Comparison of ENCODE assay signal across 8 cellular contexts in genomic region chr5:172806897-172807672, GRCh38. TPM values are rescaled to one million over a fixed set of nuclear protein-coding genes. Genes with fewer than 3 reads are reported as not detected.
DNase-seq lines count a peak whose midpoint lies in the region; ATAC-seq and TF ChIP-seq lines count a peak whose summit lies in the region.

No MANE protein-coding gene starts in this region.

- H3K4me3 ChIP-seq in fibroblast of lung (replicated peaks in 1 of 4; ENCODE audit: control extremely low read depth in 1 of 4, insufficient read depth in 1 of 4, low read depth in 3 of 4, low read length in 4 of 4) = peak overlapping the region in 1 of 4 experiments; percentile 7

- H3K4me3 Mint-ChIP-seq in activated T-cell treated with anti-CD3 and anti-CD28 coated beads, Interleukin-2, amount 50 U/mL, for 24 hours = peak overlapping the region; percentile 50
- peak overlapping the region; percentile 70 for H3K4me3 Mint-ChIP-seq in natural killer cell treated with Interleukin-12 subunit alpha and Interleukin-12 subunit beta and Interleukin-15 and Interleukin-18, amount 100 ng/mL, for 72 hours
- H3K4me3 Mint-ChIP-seq in stimulated activated naive CD8-positive, alpha-beta T cell treated with anti-CD3 and anti-CD28 coated beads, Interleukin-15, Interleukin-2, amounts not matched to agents 100 ng/mL and 50 ng/mL, for 24 hours = peak overlapping the region; percentile 56

- H3K27me3 ChIP-seq in fibroblast of lung (ENCODE audit: control insufficient read depth, insufficient read depth, low read length) = no peaks in the 10 kb centered on the region

- peak; percentile 99 for ATAC-seq in HG02759 (IDR thresholded peaks at IDR 0.05; ENCODE audit: unreplicated experiment)
- peak; percentile 100 for ATAC-seq in natural killer cell treated with Interleukin-12 subunit alpha and Interleukin-12 subunit beta and Interleukin-15 and Interleukin-18, amount 100 ng/mL, for 72 hours

- no peaks in the 10 kb centered on the region for H3K9me3 ChIP-seq in fibroblast of lung (ENCODE audit: control insufficient read depth, insufficient read depth, low read depth, low read length)

- DNase-seq in NOMO-1 treated with DMSO at 0.1 percent for 48 hours (lab: John Stamatoyannopoulos, UW; ENCODE audit: unreplicated experiment) = peak; percentile 88
- DNase-seq in activated T-cell treated with anti-CD3 and anti-CD28 coated beads, Interleukin-2, amount 50 U/mL, for 24 hours = peak; percentile 91
- DNase-seq in fibroblast of lung (ENCODE audit: low read depth in 2 of 2) = peak; percentile 89 to 90
- peak; percentile 86 for DNase-seq in natural killer cell treated with Interleukin-12 subunit alpha and Interleukin-12 subunit beta and Interleukin-15 and Interleukin-18, amount 100 ng/mL, for 72 hours (ENCODE audit: low spot score)
- DNase-seq in SW 1271 (lab: John Stamatoyannopoulos, UW) = no peak

- H2AFZ ChIP-seq in fibroblast of lung (ENCODE audit: low read length) = no peak overlapping the region

- H3K36me3 ChIP-seq in fibroblast of lung (ENCODE audit: control insufficient read depth, insufficient read depth, low read length) = no peaks in the 10 kb centered on the region

- H3K27ac ChIP-seq in fibroblast of lung (ENCODE audit: insufficient read depth, low read length) = peak overlapping the region; percentile 85

- peak; percentile 49 for TF ChIP-seq POLR2A in GM15510 (IDR thresholded peaks at IDR 0.05; ENCODE audit: borderline replicate concordance, extremely low read depth, insufficient read length)

- no peaks in the 10 kb centered on the region for H3K9me3 Mint-ChIP-seq in activated T-cell treated with anti-CD3 and anti-CD28 coated beads, Interleukin-2, amount 50 U/mL, for 24 hours
- H3K9me3 Mint-ChIP-seq in natural killer cell treated with Interleukin-12 subunit alpha and Interleukin-12 subunit beta and Interleukin-15 and Interleukin-18, amount 100 ng/mL, for 72 hours = no peaks in the 10 kb centered on the region
- H3K9me3 Mint-ChIP-seq in stimulated activated naive CD8-positive, alpha-beta T cell treated with anti-CD3 and anti-CD28 coated beads, Interleukin-15, Interleukin-2, amounts not matched to agents 100 ng/mL and 50 ng/mL, for 24 hours = no peaks in the 10 kb centered on the region

- peak overlapping the region; percentile 41 for H3K9ac ChIP-seq in fibroblast of lung (ENCODE audit: insufficient read depth, low read length)

- H3K4me1 Mint-ChIP-seq in activated T-cell treated with anti-CD3 and anti-CD28 coated beads, Interleukin-2, amount 50 U/mL, for 24 hours (ENCODE audit: low read depth) = peaks cover 20% of the 10 kb centered on the region
- H3K4me1 Mint-ChIP-seq in natural killer cell treated with Interleukin-12 subunit alpha and Interleukin-12 subunit beta and Interleukin-15 and Interleukin-18, amount 100 ng/mL, for 72 hours (ENCODE audit: low read depth in 2 of 2) = peaks cover 16 to 19% of the 10 kb centered on the region in 2 donors
- H3K4me1 Mint-ChIP-seq in stimulated activated naive CD8-positive, alpha-beta T cell treated with anti-CD3 and anti-CD28 coated beads, Interleukin-15, Interleukin-2, amounts not matched to agents 100 ng/mL and 50 ng/mL, for 24 hours (ENCODE audit: low read depth) = peaks cover 24% of the 10 kb centered on the region

- H3K27me3 Mint-ChIP-seq in activated T-cell treated with anti-CD3 and anti-CD28 coated beads, Interleukin-2, amount 50 U/mL, for 24 hours = no peaks in the 10 kb centered on the region
- no peaks in the 10 kb centered on the region for H3K27me3 Mint-ChIP-seq in natural killer cell treated with Interleukin-12 subunit alpha and Interleukin-12 subunit beta and Interleukin-15 and Interleukin-18, amount 100 ng/mL, for 72 hours
- no peaks in the 10 kb centered on the region for H3K27me3 Mint-ChIP-seq in stimulated activated naive CD8-positive, alpha-beta T cell treated with anti-CD3 and anti-CD28 coated beads, Interleukin-15, Interleukin-2, amounts not matched to agents 100 ng/mL and 50 ng/mL, for 24 hours

- no peaks in the 10 kb centered on the region for H3K36me3 Mint-ChIP-seq in activated T-cell treated with anti-CD3 and anti-CD28 coated beads, Interleukin-2, amount 50 U/mL, for 24 hours (ENCODE audit: low read depth)
- H3K36me3 Mint-ChIP-seq in natural killer cell treated with Interleukin-12 subunit alpha and Interleukin-12 subunit beta and Interleukin-15 and Interleukin-18, amount 100 ng/mL, for 72 hours = no peaks in the 10 kb centered on the region
- H3K36me3 Mint-ChIP-seq in stimulated activated naive CD8-positive, alpha-beta T cell treated with anti-CD3 and anti-CD28 coated beads, Interleukin-15, Interleukin-2, amounts not matched to agents 100 ng/mL and 50 ng/mL, for 24 hours (ENCODE audit: low read depth) = no peaks in the 10 kb centered on the region

- H3K79me2 ChIP-seq in fibroblast of lung (ENCODE audit: control insufficient read depth, insufficient read depth, low read length) = no peaks in the 10 kb centered on the region

- peak overlapping the region; percentile 66 for H3K4me2 ChIP-seq in fibroblast of lung (ENCODE audit: extremely low read depth, insufficient read depth, low read length)

- peaks cover 12% of the 10 kb centered on the region for H3K4me1 ChIP-seq in fibroblast of lung (ENCODE audit: control insufficient read depth, extremely low read depth, insufficient read depth, low read length)

- H4K20me1 ChIP-seq in fibroblast of lung (ENCODE audit: control insufficient read depth, extremely low read depth, insufficient read depth, low read length) = no peaks in the 10 kb centered on the region

- no peak for TF ChIP-seq CTCF in fibroblast of lung (conservative IDR thresholded peaks at IDR 0.05 in 1 of 2, IDR thresholded peaks at IDR 0.05 in 1 of 2; ENCODE audit: low read depth in 1 of 2, low read length in 2 of 2)

- peak overlapping the region; percentile 96 for H3K27ac Mint-ChIP-seq in activated T-cell treated with anti-CD3 and anti-CD28 coated beads, Interleukin-2, amount 50 U/mL, for 24 hours
- peak overlapping the region; percentile 83 to 96 for H3K27ac Mint-ChIP-seq in natural killer cell treated with Interleukin-12 subunit alpha and Interleukin-12 subunit beta and Interleukin-15 and Interleukin-18, amount 100 ng/mL, for 72 hours
- peak overlapping the region; percentile 89 for H3K27ac Mint-ChIP-seq in stimulated activated naive CD8-positive, alpha-beta T cell treated with anti-CD3 and anti-CD28 coated beads, Interleukin-15, Interleukin-2, amounts not matched to agents 100 ng/mL and 50 ng/mL, for 24 hours

RNA-seq across cellular contexts. Expression of gene ERGIC1, which starts 27.0 kb away (rescaled TPM):
- total RNA-seq in fibroblast of lung = 70.9 and 113 TPM in 2 replicates
- 168 and 171 TPM in 2 replicates for polyA plus RNA-seq in fibroblast of lung
- polyA plus RNA-seq in fibroblast of lung (2012) = 173 and 195 TPM in 2 replicates
- polyA minus RNA-seq in fibroblast of lung (ENCODE audit: low replicate concordance) = 269 and 362 TPM in 2 replicates
- total RNA-seq in natural killer cell treated with Interleukin-12 subunit alpha and Interleukin-12 subunit beta and Interleukin-15 and Interleukin-18, amount 100 ng/mL, for 72 hours = 10 to 100 TPM; 50.8 to 51.4 TPM

RNA-seq across cellular contexts. Expression of gene DUSP1, which starts 36.1 kb away (rescaled TPM):
- 56.5 and 148 TPM in 2 replicates for total RNA-seq in fibroblast of lung
- 121 and 291 TPM in 2 replicates for polyA plus RNA-seq in fibroblast of lung
- polyA plus RNA-seq in fibroblast of lung (2012) = 89.4 and 192 TPM in 2 replicates
- polyA minus RNA-seq in fibroblast of lung (ENCODE audit: low replicate concordance) = 200 and 307 TPM in 2 replicates
- total RNA-seq in natural killer cell treated with Interleukin-12 subunit alpha and Interleukin-12 subunit beta and Interleukin-15 and Interleukin-18, amount 100 ng/mL, for 72 hours = 10 to 100 TPM; 12.4 to 13.6 TPM

Comparison
In these comparisons a context has a peak if more than half of its experiments do, and no peak if none do; other contexts are left out.
1. DNase-seq: peak in NOMO-1 treated with DMSO at 0.1 percent for 48 hours (single experiment), activated T-cell treated with anti-CD3 and anti-CD28 coated beads, Interleukin-2, amount 50 U/mL, for 24 hours (single experiment), fibroblast of lung (2 of 2) and natural killer cell treated with Interleukin-12 subunit alpha and Interleukin-12 subunit beta and Interleukin-15 and Interleukin-18, amount 100 ng/mL, for 72 hours (single experiment); none in SW 1271 (0 of 2).
2. Peak in every context shown above with its lines, with median percentiles within 50 percentile points of each other: H3K27ac Mint-ChIP-seq and H3K4me3 Mint-ChIP-seq.